12 cellular contexts compared by ENCODE assay signal in genomic region chr4:74969507-74970474, GRCh38. TPM values are rescaled to one million over a fixed set of nuclear protein-coding genes. Genes with fewer than 3 reads are reported as not detected.
A peak's percentile ranks its signal among the peaks of the same experiment; 100 is the strongest.
DNase-seq lines count a peak whose midpoint lies in the region; ATAC-seq, FAIRE-seq and TF ChIP-seq lines count a peak whose summit lies in the region.
"Had no signal": no experiment of that assay in that cellular context is flagged by ENCODE, and none has a peak within 500 bp of the region (broad histone marks: within the 10 kb centered on the region; RNA-seq: fewer than 3 reads in every experiment).

No MANE protein-coding gene starts in this region.

- POLR2A ChIA-PET in K562 (lab: Yijun Ruan, JAX) = no interaction called here

- DNase-seq in HT1080 (ENCODE audit: low read depth) = peak; percentile 18
- DNase-seq in K562 (ENCODE audit: extremely low read depth in 1 of 4, low spot score in 3 of 4) = peak in 2 of 4 experiments; percentile 8
- DNase-seq in islet precursor cell = peak; percentile 60
- DNase-seq in thoracic aorta (ENCODE audit: low spot score) = no peak
- no peak for DNase-seq in DMS79 (lab: John Stamatoyannopoulos, UW)
- DNase-seq in GM12891 (ENCODE audit: insufficient read length, low spot score) = no peak
- DNase-seq in T1000 (lab: John Stamatoyannopoulos, UW) = no peak
- DNase-seq: foreskin fibroblast, NCI-H187 treated with DMSO at 0.1 percent for 48 hours had no signal

- TF ChIP-seq CTCF in K562 (IDR thresholded peaks at IDR 0.05 in 2 of 3, conservative IDR thresholded peaks at IDR 0.05 in 1 of 3; ENCODE audit: insufficient read depth in 2 of 3, low read depth in 1 of 3, low read length in 3 of 3) (0 out of 6 replicates have a peak, but pooled peaks of 1 of the 3 experiments have one; percentile 29), thoracic aorta (IDR thresholded peaks at IDR 0.05) (peak; percentile 38)

- H3K9ac ChIP-seq in K562 (ENCODE audit: insufficient read depth in 1 of 2, low read depth in 2 of 2, low read length in 2 of 2) = no peak overlapping the region

- TF ChIP-seq EP300 in K562 (IDR thresholded peaks at IDR 0.05; ENCODE audit: low read length) = no peak

- H3K9me1 ChIP-seq in K562 (ENCODE audit: control insufficient read depth, insufficient read depth, low read length) = no peaks in the 10 kb centered on the region

- no TSS peak for BruUV-seq in K562 (replicated peaks; lab: Mats Ljungman, UMichigan)

- intact Hi-C loops in K562 (cut with micrococcal nuclease) = no loop called here

- no peak overlapping the region for H3K4me2 ChIP-seq in K562 (ENCODE audit: insufficient read depth, low read length)

- no peaks in the 10 kb centered on the region for H3K27me3 ChIP-seq in K562 (ENCODE audit: control insufficient read depth in 2 of 2, insufficient read depth in 2 of 2, low read length in 2 of 2)
- no peaks in the 10 kb centered on the region for H3K27me3 ChIP-seq in thoracic aorta (replicated peaks; ENCODE audit: insufficient read depth)

- H3K9me3 ChIP-seq in K562 (replicated peaks; ENCODE audit: control insufficient read depth, insufficient read depth, low read depth, low read length) (no peaks in the 10 kb centered on the region), thoracic aorta (no peaks in the 10 kb centered on the region)

- CTCF ChIA-PET in K562 (lab: Yijun Ruan, JAX; ENCODE audit: low intra/inter-chr PET ratio) = no interaction called here

- FAIRE-seq in K562 (lab: Jason Lieb, UNC) (peak; percentile 61), GM12891 (lab: Jason Lieb, UNC) (no peak)
- FAIRE-seq: D721Med, HTR-8/SVneo had no signal

- H3K27ac ChIP-seq in K562 (ENCODE audit: extremely low read depth, low read depth, low read length) (no peak overlapping the region), thoracic aorta (peak overlapping the region; percentile 55 to 64)

- H2AFZ ChIP-seq in K562 (ENCODE audit: low read depth, low read length) = no peak overlapping the region

- in situ Hi-C loops in K562 (cut with MboI) = no loop called here

- TF ChIP-seq POLR2A in K562 (conservative IDR thresholded peaks at IDR 0.05) (no peak), GM12891 (IDR thresholded peaks at IDR 0.05; ENCODE audit: low read depth, low read length) (no peak)

- H3K4me3 ChIP-seq in K562 (no peak overlapping the region), thoracic aorta (no peak overlapping the region)

- 0 out of 2 replicates have a peak, but pooled peaks cover 3% of the 10 kb centered on the region for H4K20me1 ChIP-seq in K562 (replicated peaks; ENCODE audit: control insufficient read depth, insufficient read depth, low read length)

- peak; percentile 68 for ATAC-seq in K562
- peak; percentile 14 for ATAC-seq in thoracic aorta (ENCODE audit: insufficient number of reproducible peaks, low FRiP score, low read depth)
- ATAC-seq: Panc1 had no signal

- 1% methylated on average over 9 of the region's 9 CpGs for WGBS in K562 (ENCODE audit: insufficient coverage, low coverage, missing lambda C conversion rate)

- no peaks in the 10 kb centered on the region for H3K36me3 ChIP-seq in K562 (ENCODE audit: control insufficient read depth, insufficient read depth, low read length)
- H3K36me3 ChIP-seq in thoracic aorta = no peaks in the 10 kb centered on the region

- no peaks in the 10 kb centered on the region for H3K79me2 ChIP-seq in K562 (ENCODE audit: control insufficient read depth, insufficient read depth, low read length)

- no peak for TF ChIP-seq RAD21 in K562 (CRISPR knock-in tag; conservative IDR thresholded peaks at IDR 0.05 in 1 of 2, IDR thresholded peaks at IDR 0.05 in 1 of 2)

- H3K4me1 ChIP-seq in K562 (replicated peaks in 1 of 2; ENCODE audit: control insufficient read depth in 2 of 2, insufficient read depth in 2 of 2, low read length in 2 of 2) = no peaks in the 10 kb centered on the region
- H3K4me1 ChIP-seq in thoracic aorta (ENCODE audit: control insufficient read depth in 1 of 2, low read depth in 2 of 2) = peaks cover 24 to 79% of the 10 kb centered on the region in 2 donors

TF ChIP-seq in K562, 482 proteins besides CTCF, POLR2A, EP300 and RAD21:
- TF ChIP-seq MEF2D (tag; conservative IDR thresholded peaks at IDR 0.05; ENCODE audit: low read depth) = peak; percentile 53; the same call in 1 of the 2 replicates
- TF ChIP-seq, protein P1, sequence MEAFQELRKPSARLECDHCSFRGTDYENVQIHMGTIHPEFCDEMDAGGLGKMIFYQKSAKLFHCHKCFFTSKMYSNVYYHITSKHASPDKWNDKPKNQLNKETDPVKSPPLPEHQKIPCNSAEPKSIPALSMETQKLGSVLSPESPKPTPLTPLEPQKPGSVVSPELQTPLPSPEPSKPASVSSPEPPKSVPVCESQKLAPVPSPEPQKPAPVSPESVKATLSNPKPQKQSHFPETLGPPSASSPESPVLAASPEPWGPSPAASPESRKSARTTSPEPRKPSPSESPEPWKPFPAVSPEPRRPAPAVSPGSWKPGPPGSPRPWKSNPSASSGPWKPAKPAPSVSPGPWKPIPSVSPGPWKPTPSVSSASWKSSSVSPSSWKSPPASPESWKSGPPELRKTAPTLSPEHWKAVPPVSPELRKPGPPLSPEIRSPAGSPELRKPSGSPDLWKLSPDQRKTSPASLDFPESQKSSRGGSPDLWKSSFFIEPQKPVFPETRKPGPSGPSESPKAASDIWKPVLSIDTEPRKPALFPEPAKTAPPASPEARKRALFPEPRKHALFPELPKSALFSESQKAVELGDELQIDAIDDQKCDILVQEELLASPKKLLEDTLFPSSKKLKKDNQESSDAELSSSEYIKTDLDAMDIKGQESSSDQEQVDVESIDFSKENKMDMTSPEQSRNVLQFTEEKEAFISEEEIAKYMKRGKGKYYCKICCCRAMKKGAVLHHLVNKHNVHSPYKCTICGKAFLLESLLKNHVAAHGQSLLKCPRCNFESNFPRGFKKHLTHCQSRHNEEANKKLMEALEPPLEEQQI (IDR thresholded peaks at IDR 0.05) = no peak
- TF ChIP-seq FOXJ2 (tag; IDR thresholded peaks at IDR 0.05) = 0 out of 2 replicates have a peak, but pooled peaks have one; percentile 36
- TF ChIP-seq KDM1A (IDR thresholded peaks at IDR 0.05) = peak in 1 of 2 experiments; percentile 18; a peak in 1 of 4 replicates

TF ChIP-seq in GM12891, 5 proteins besides CTCF, POLR2A, EP300 and RAD21:
- TF ChIP-seq POU2F2 (IDR thresholded peaks at IDR 0.05; ENCODE audit: low read depth, low read length) (no peak), POLR2AphosphoS5 (IDR thresholded peaks at IDR 0.05; ENCODE audit: low read depth, low read length) (no peak), SPI1 (IDR thresholded peaks at IDR 0.05; ENCODE audit: low read depth, low read length) (no peak), PAX5 (IDR thresholded peaks at IDR 0.05; ENCODE audit: insufficient read depth, low read length, severe bottlenecking) (no peak), TAF1 (IDR thresholded peaks at IDR 0.05; ENCODE audit: low read depth, low read length) (no peak)
TF ChIP-seq in GM12891: peak in this region for 0.

RNA-seq across cellular contexts. Expression of gene PARM1, which starts 36.9 kb away (rescaled TPM):
- total RNA-seq in HT1080 (2014; rRNA removed; shearing (Covaris generic)) = not detected in 2 replicates
- 0.20 and 0.36 TPM in 2 replicates for polyA plus RNA-seq in HT1080 (2015; cell fraction: cytosol; rRNA removed)
- 0.29 and 0.50 TPM in 2 replicates for polyA plus RNA-seq in HT1080 (2015; cell fraction: nucleus; rRNA removed)
- not detected in 2 replicates for total RNA-seq in K562 (2011; cell fraction: chromatin; rRNA removed; ENCODE audit: low replicate concordance)
- total RNA-seq in K562 (2011; cell fraction: nucleolus; rRNA removed) = not detected in 2 replicates
- not detected in 2 replicates for total RNA-seq in K562 (2011; cell fraction: nucleoplasm; rRNA removed)
- total RNA-seq in K562 (2014; rRNA removed) = not detected in 2 replicates
- not detected in 2 replicates for total RNA-seq in K562 (2014; rRNA removed; fragmentation: Illumina TruSeq; extraction: Trizol)
- not detected in 2 replicates for total RNA-seq in K562 (2015; rRNA removed; fragmentation: Illumina TruSeq; extraction: Trizol)
- total RNA-seq in K562 (2021) = 0.07 and 0.09 TPM in 2 replicates
- not detected in 2 replicates for polyA plus RNA-seq in K562 (2011; rRNA removed)
- polyA plus RNA-seq in K562 (2011; cell fraction: cytosol; rRNA removed) = not detected in 2 replicates
- polyA plus RNA-seq in K562 (2011; cell fraction: nucleus; rRNA removed) = not detected in 2 replicates
- polyA plus RNA-seq in K562 (2012) = 0.03 TPM in 1 of 2 replicates, not detected in the other
- not detected in 2 replicates for polyA plus RNA-seq in K562 (2014; fragmentation: Illumina TruSeq; extraction: Trizol)
- not detected for polyA plus RNA-seq in K562 (2014; fragmentation: Nextera tagmentation; extraction: Ambion mirVana)
- not detected in 2 replicates for polyA plus RNA-seq in K562 (2014; rRNA removed)
- polyA minus RNA-seq in K562 (2011; rRNA and poly(A)+ RNA removed) = not detected in 2 replicates
- polyA minus RNA-seq in K562 (2011; cell fraction: cytosol; rRNA and poly(A)+ RNA removed) = not detected in 2 replicates
- not detected in 2 replicates for polyA minus RNA-seq in K562 (2011; cell fraction: nucleus; rRNA and poly(A)+ RNA removed)
- total RNA-seq in thoracic aorta = 100 to 1,000 TPM; 127 to 263 TPM
- 0.30 TPM for polyA plus RNA-seq in GM12891 (2012; ENCODE audit: low read depth, missing spikeins)

Comparison
In these comparisons a context has a peak if more than half of its experiments do, and no peak if none do; other contexts are left out.
1. DNase-seq: peak in HT1080 (single experiment) and islet precursor cell (single experiment); none in thoracic aorta (single experiment), DMS79 (single experiment), GM12891 (single experiment) and T1000 (single experiment).
2. RNA of gene PARM1, which starts 36.9 kb away (total RNA-seq): 127 to 263 TPM in thoracic aorta; not detected in HT1080 and 0.07 to 0.09 TPM in K562; every median in the first group is over 100 times any median in the second.